14 cellular contexts compared by ENCODE assay signal in genomic region chr3:18593231-18593630, GRCh38.
DNase-seq lines count a peak whose midpoint lies in the region; TF ChIP-seq lines count a peak whose summit lies in the region.
"Had no signal": no experiment of that assay in that cellular context is flagged by ENCODE, and none has a peak within 500 bp of the region (broad histone marks: within the 10 kb centered on the region; RNA-seq: fewer than 3 reads in every experiment).

No MANE protein-coding gene starts in this region.

- no peak overlapping the region for H3K4me3 ChIP-seq in neutrophil (ENCODE audit: low read depth in 1 of 2, low read length in 1 of 2)
- H3K4me3 ChIP-seq: BLaER1 treated with 17β-estradiol and CSF1 and Interleukin-3, amounts not matched to agents 10 nM and 100 nM; GM23338 had no signal

- BruUV-seq in MCF 10A (replicated peaks; lab: Mats Ljungman, UMichigan), result no TSS peak

- H3K4me3 Mint-ChIP-seq in MCF 10A (ENCODE audit: unreplicated experiment), result no peak overlapping the region
- H3K4me3 Mint-ChIP-seq: B cell; CD4-positive, alpha-beta memory T cell; GM23338 had no signal

- peaks cover under 1% of the 10 kb centered on the region for H3K9me3 Mint-ChIP-seq in MCF 10A (ENCODE audit: unreplicated experiment)

- POLR2A ChIA-PET in MCF 10A (lab: Yijun Ruan, JAX), result no interaction called here

- DNase-seq in NOMO-1 (lab: John Stamatoyannopoulos, UW; ENCODE audit: unreplicated experiment in 2 of 2), result peak; percentile 2 to 21
- no peak for DNase-seq in NOMO-1 treated with dmso at 0.1 percent for 144 hours (lab: John Stamatoyannopoulos, UW; ENCODE audit: unreplicated experiment)
- DNase-seq in NOMO-1 treated with DMSO at 0.1 percent for 48 hours (lab: John Stamatoyannopoulos, UW; ENCODE audit: unreplicated experiment), result peak; percentile 24
- no peak for DNase-seq in activated CD8-positive, alpha-beta memory T cell treated with anti-CD3 and anti-CD28 coated beads, Interleukin-2, amount 50 U/mL, for 4 hours
- DNase-seq in MCF 10A (ENCODE audit: unreplicated experiment), result no peak
- DNase-seq: CD4-positive, alpha-beta memory T cell; DMS153; DMS79; GDM1; HCEC 1CT had no signal

- no peaks in the 10 kb centered on the region for H3K4me1 Mint-ChIP-seq in MCF 10A (ENCODE audit: insufficient read depth, unreplicated experiment)
- H3K4me1 Mint-ChIP-seq: B cell had no signal

- H3K36me3 ChIP-seq in neutrophil, result no peaks in the 10 kb centered on the region

- no peaks in the 10 kb centered on the region for H3K36me3 Mint-ChIP-seq in MCF 10A (ENCODE audit: insufficient read depth, unreplicated experiment)

- TF ChIP-seq CTCF in neutrophil (IDR thresholded peaks at IDR 0.05) (no peak), MCF 10A (IDR thresholded peaks at IDR 0.05; ENCODE audit: unreplicated experiment) (no peak)

- CTCF ChIA-PET in MCF 10A (lab: Yijun Ruan, JAX), result no interaction called here

- intact Hi-C loops in MCF 10A (cut with micrococcal nuclease), result no loop called here

- H3K27me3 Mint-ChIP-seq in MCF 10A (ENCODE audit: insufficient read depth, unreplicated experiment), result no peaks in the 10 kb centered on the region
- H3K27me3 Mint-ChIP-seq: CD4-positive, alpha-beta memory T cell had no signal

- H3K27ac ChIP-seq in neutrophil, result peak overlapping the region; percentile 61
- H3K27ac ChIP-seq: BLaER1 treated with 17β-estradiol and CSF1 and Interleukin-3, amounts not matched to agents 10 nM and 100 nM had no signal

- H3K9me3 ChIP-seq in neutrophil, result no peaks in the 10 kb centered on the region

- no peak overlapping the region for H3K27ac Mint-ChIP-seq in MCF 10A (ENCODE audit: low read depth, unreplicated experiment)
- H3K27ac Mint-ChIP-seq: B cell; CD4-positive, alpha-beta memory T cell; GM23338 had no signal

- peaks cover 3 to 14% of the 10 kb centered on the region in 2 experiments for H3K4me1 ChIP-seq in neutrophil (ENCODE audit: control insufficient read depth in 1 of 2, insufficient read depth in 1 of 2, low read depth in 1 of 2, low read length in 1 of 2)
- H3K4me1 ChIP-seq: BLaER1 treated with 17β-estradiol and CSF1 and Interleukin-3, amounts not matched to agents 10 nM and 100 nM had no signal

- no peaks in the 10 kb centered on the region for H3K27me3 ChIP-seq in neutrophil
- H3K27me3 ChIP-seq: BLaER1 treated with 17β-estradiol and CSF1 and Interleukin-3, amounts not matched to agents 10 nM and 100 nM had no signal

Comparison
In these comparisons a context has a peak if more than half of its experiments do, and no peak if none do; other contexts are left out.
1. DNase-seq: peak in NOMO-1 (2 of 2) and NOMO-1 treated with DMSO at 0.1 percent for 48 hours (single experiment); none in NOMO-1 treated with dmso at 0.1 percent for 144 hours (single experiment), activated CD8-positive, alpha-beta memory T cell treated with anti-CD3 and anti-CD28 coated beads, Interleukin-2, amount 50 U/mL, for 4 hours (single experiment) and MCF 10A (single experiment).